In the genomic region with DNA sequence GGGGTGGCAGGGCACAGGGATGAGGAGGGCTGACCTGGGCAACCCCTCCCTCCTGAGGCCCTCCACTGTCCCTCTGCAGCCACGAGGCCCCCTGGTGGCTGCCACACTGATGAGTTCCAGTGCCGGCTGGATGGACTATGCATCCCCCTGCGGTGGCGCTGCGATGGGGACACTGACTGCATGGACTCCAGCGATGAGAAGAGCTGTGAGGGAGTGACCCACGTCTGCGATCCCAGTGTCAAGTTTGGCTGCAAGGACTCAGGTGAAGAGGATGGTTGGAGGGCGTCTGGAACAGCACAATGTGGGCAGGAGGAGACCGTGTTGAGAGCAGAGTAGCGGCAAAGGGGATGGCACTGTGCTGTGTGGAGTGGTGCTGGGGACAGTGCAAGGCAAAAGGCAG, we compare ENCODE assay signal across 8 cellular contexts. TPM values are rescaled to one million over a fixed set of nuclear protein-coding genes. Genes with fewer than 3 reads are reported as not detected.
A peak's percentile ranks its signal among the peaks of the same experiment; 100 is the strongest.
DNase-seq lines count a peak whose midpoint lies in the region; ATAC-seq and TF ChIP-seq lines count a peak whose summit lies in the region.

No MANE protein-coding gene starts in this region.

- H3K4me3 ChIP-seq in colonic mucosa: no peak overlapping the region

- no peak for ATAC-seq in HG02840 (IDR thresholded peaks at IDR 0.05; ENCODE audit: low FRiP score, unreplicated experiment)
- no peak for ATAC-seq in HG02623 (IDR thresholded peaks at IDR 0.05; ENCODE audit: unreplicated experiment)
- no peak for ATAC-seq in sciatic nerve

- H3K4me1 Mint-ChIP-seq in nephron progenitor cell: peaks cover 15% of the 10 kb centered on the region

- H3K27ac Mint-ChIP-seq in nephron progenitor cell: no peak overlapping the region

- H3K9me3 ChIP-seq in colonic mucosa: no peaks in the 10 kb centered on the region

- DNase-seq in NCI-H82 (lab: John Stamatoyannopoulos, UW) (peak; percentile 67), NCI-H82 treated with DMSO at 0.1 percent for 48 hours (lab: John Stamatoyannopoulos, UW; ENCODE audit: unreplicated experiment) (no peak), OCI-M1 (lab: John Stamatoyannopoulos, UW) (peak; percentile 44), colonic mucosa (no peak), nephron progenitor cell (peak; percentile 45), sciatic nerve (ENCODE audit: low spot score) (no peak)

- H3K9me3 Mint-ChIP-seq in nephron progenitor cell: no peaks in the 10 kb centered on the region

- TF ChIP-seq CTCF in colonic mucosa (IDR thresholded peaks at IDR 0.05) (peak; percentile 37), nephron progenitor cell (IDR thresholded peaks at IDR 0.05) (peak; percentile 48)

- H3K27ac ChIP-seq in colonic mucosa: no peak overlapping the region

- peaks cover 59% of the 10 kb centered on the region for H3K36me3 Mint-ChIP-seq in nephron progenitor cell (ENCODE audit: low read depth)

- H3K4me3 Mint-ChIP-seq in nephron progenitor cell: no peak overlapping the region

- peaks cover 10% of the 10 kb centered on the region for H3K36me3 ChIP-seq in colonic mucosa

- intact Hi-C loops in colonic mucosa (cut with DNase I) (no loop called here), sciatic nerve (cut with DNase I) (no loop called here)

- peaks cover 1% of the 10 kb centered on the region for H3K27me3 Mint-ChIP-seq in nephron progenitor cell (ENCODE audit: low read depth, poor library complexity)

- H3K9ac ChIP-seq in colonic mucosa (ENCODE audit: low read depth in 2 of 2, low read length in 2 of 2): no peak overlapping the region

- H3K4me1 ChIP-seq in colonic mucosa: no peaks in the 10 kb centered on the region

- H3K27me3 ChIP-seq in colonic mucosa: no peaks in the 10 kb centered on the region

RNA-seq across cellular contexts. Expression of a gene that starts 25.7 kb away (rescaled TPM):
- total RNA-seq in colonic mucosa (not detected), sciatic nerve (not detected)

RNA-seq across cellular contexts. Expression of a gene that starts 43.5 kb away (rescaled TPM):
- total RNA-seq in colonic mucosa: under 1 TPM in 1 of 2 donors, not detected in 1; 0.27 TPM
- total RNA-seq in sciatic nerve: 0.27 TPM

RNA-seq across cellular contexts. Expression of a gene that starts 44.8 kb away (rescaled TPM):
- total RNA-seq in colonic mucosa (100 to 1,000 TPM; 107 to 123 TPM), sciatic nerve (760 TPM)

RNA-seq across cellular contexts. Expression of a gene that starts 56.4 kb away (rescaled TPM):
- 100 to 1,000 TPM in 1 of 2 donors, 10 to 100 TPM in 1; 69.4 to 160 TPM for total RNA-seq in colonic mucosa
- 41.9 TPM for total RNA-seq in sciatic nerve

Comparison
In these comparisons a context has a peak if more than half of its experiments do, and no peak if none do; other contexts are left out.
1. DNase-seq: peak in NCI-H82 (single experiment), OCI-M1 (single experiment) and nephron progenitor cell (single experiment); none in NCI-H82 treated with DMSO at 0.1 percent for 48 hours (single experiment), colonic mucosa (single experiment) and sciatic nerve (single experiment).